In genomic region chr10:129934196-129934925, GRCh38 we compare ENCODE assay signal across 22 cellular contexts. TPM values are rescaled to one million over a fixed set of nuclear protein-coding genes. Genes with fewer than 3 reads are reported as not detected.
"Had no signal": no experiment of that assay in that cellular context is flagged by ENCODE, and none has a peak within 500 bp of the region (broad histone marks: within the 10 kb centered on the region; RNA-seq: fewer than 3 reads in every experiment).

No MANE protein-coding gene starts in this region.

- H3K9me3 ChIP-seq: heart left ventricle, psoas muscle, suprapubic skin, thyroid gland had no signal

- H3K36me3 ChIP-seq: suprapubic skin, thyroid gland had no signal

- H3K27me3 ChIP-seq: heart left ventricle, suprapubic skin, thyroid gland had no signal

- DNase-seq: effector CD4-positive, alpha-beta T cell; endodermal cell; erythroblast; foreskin melanocyte; hippocampal formation; kidney glomerular epithelial cell; mesenchymal stem cell; naive B cell; occipital lobe; retina; small intestine; stimulated activated CD4-positive, alpha-beta T cell treated with anti-CD3 and anti-CD28 coated beads, Interleukin-2, amount 100 ng/mL, for 48 hours; stimulated activated naive CD8-positive, alpha-beta T cell treated with anti-CD3 and anti-CD28 coated beads, Interleukin-15, Interleukin-2, amounts not matched to agents 100 U/mL and 50 U/mL, for 24 hours; thyroid gland had no signal

- H3K4me3 ChIP-seq: coronary artery, heart left ventricle, lung, psoas muscle, suprapubic skin, thyroid gland had no signal

- H3K27ac ChIP-seq: coronary artery, heart left ventricle, parathyroid adenoma, psoas muscle, suprapubic skin, thyroid gland had no signal

- H3K4me1 ChIP-seq: parathyroid adenoma, suprapubic skin had no signal

- ATAC-seq: heart left ventricle; left lobe of liver; psoas muscle; stimulated activated naive CD8-positive, alpha-beta T cell treated with anti-CD3 and anti-CD28 coated beads, Interleukin-15, Interleukin-2, amounts not matched to agents 100 U/mL and 50 U/mL, for 24 hours had no signal

RNA-seq across cellular contexts. Expression of gene EBF3, which starts 29.7 kb away (rescaled TPM):
- total RNA-seq: chondrocyte, left lobe of liver had no signal
